In genomic region chr10:31921031-31921430, GRCh38 we compare ENCODE assay signal across 10 cellular contexts. TPM values are rescaled to one million over a fixed set of nuclear protein-coding genes. Genes with fewer than 3 reads are reported as not detected.
DNase-seq lines count a peak whose midpoint lies in the region; ATAC-seq and TF ChIP-seq lines count a peak whose summit lies in the region.
"Had no signal": no experiment of that assay in that cellular context is flagged by ENCODE, and none has a peak within 500 bp of the region (broad histone marks: within the 10 kb centered on the region; RNA-seq: fewer than 3 reads in every experiment).

No MANE protein-coding gene starts in this region.

- H3K36me3 ChIP-seq in GM06990 (ENCODE audit: control insufficient read depth, insufficient read depth, low read length), result no peaks in the 10 kb centered on the region

- peaks cover 3% of the 10 kb centered on the region for H3K9me3 Mint-ChIP-seq in activated CD8-positive, alpha-beta T cell treated with anti-CD3 and anti-CD28 coated beads for 36 hours

- H3K36me3 Mint-ChIP-seq in activated CD8-positive, alpha-beta T cell treated with anti-CD3 and anti-CD28 coated beads for 36 hours (ENCODE audit: low read depth), result peaks cover 2% of the 10 kb centered on the region

- POLR2A ChIA-PET in activated CD8-positive, alpha-beta T cell treated with anti-CD3 and anti-CD28 coated beads for 36 hours (lab: Charles Lee), result interaction anchor here (1.1 to 1.3 kb wide), 2 partner anchors 9 to 80 kb away, joined by 3 to 5 read pairs; no protein-coding TSS in a partner anchor

- peak; percentile 24 for DNase-seq in GM06990 (ENCODE audit: extremely low read depth, insufficient read length)
- peak; percentile 23 for DNase-seq in activated CD8-positive, alpha-beta T cell treated with anti-CD3 and anti-CD28 coated beads for 36 hours
- no peak for DNase-seq in stimulated activated CD4-positive, alpha-beta T cell treated with anti-CD3 and anti-CD28 coated beads, Interleukin-2, amount 100 ng/mL, for 48 hours
- no peak for DNase-seq in A172 (ENCODE audit: low spot score)
- DNase-seq in NCI-H526 (lab: John Stamatoyannopoulos, UW), result no peak
- no peak for DNase-seq in SW 1271 (lab: John Stamatoyannopoulos, UW)
- DNase-seq: amniotic stem cell had no signal

- CTCF ChIA-PET in activated CD8-positive, alpha-beta T cell treated with anti-CD3 and anti-CD28 coated beads for 36 hours (lab: Charles Lee), result no interaction called here

- no peak overlapping the region for H3K4me3 ChIP-seq in GM06990 (replicated peaks; ENCODE audit: low read depth, low read length)

- intact Hi-C loops in activated CD8-positive, alpha-beta T cell treated with anti-CD3 and anti-CD28 coated beads for 36 hours (cut with micrococcal nuclease), result no loop called here

- ATAC-seq in GM19397 (IDR thresholded peaks at IDR 0.05; ENCODE audit: unreplicated experiment) (peak; percentile 48), HG02981 (IDR thresholded peaks at IDR 0.05; ENCODE audit: unreplicated experiment) (peak; percentile 53)
- peak; percentile 71 for ATAC-seq in activated CD8-positive, alpha-beta T cell treated with anti-CD3 and anti-CD28 coated beads for 36 hours
- ATAC-seq: esophagus mucosa had no signal

- H3K27me3 Mint-ChIP-seq in activated CD8-positive, alpha-beta T cell treated with anti-CD3 and anti-CD28 coated beads for 36 hours, result no peaks in the 10 kb centered on the region

- peak overlapping the region; percentile 14 for H3K4me3 Mint-ChIP-seq in activated CD8-positive, alpha-beta T cell treated with anti-CD3 and anti-CD28 coated beads for 36 hours

- no peak for TF ChIP-seq CTCF in GM06990 (IDR thresholded peaks at IDR 0.05; ENCODE audit: insufficient read depth, low read length, poor library complexity, severe bottlenecking)
- no peak for TF ChIP-seq CTCF in activated CD8-positive, alpha-beta T cell treated with anti-CD3 and anti-CD28 coated beads for 36 hours (IDR thresholded peaks at IDR 0.05)

- peak overlapping the region; percentile 18 for H3K27ac Mint-ChIP-seq in activated CD8-positive, alpha-beta T cell treated with anti-CD3 and anti-CD28 coated beads for 36 hours

- peaks cover 48% of the 10 kb centered on the region for H3K4me1 Mint-ChIP-seq in activated CD8-positive, alpha-beta T cell treated with anti-CD3 and anti-CD28 coated beads for 36 hours (ENCODE audit: low read depth)

- H3K27me3 ChIP-seq in GM06990 (replicated peaks; ENCODE audit: control insufficient read depth, insufficient read depth, low read length), result no peaks in the 10 kb centered on the region

RNA-seq across cellular contexts. Expression of gene ARHGAP12, which starts 7.6 kb away (rescaled TPM):
- 1 to 10 TPM; 4.0 to 4.3 TPM for total RNA-seq in activated CD8-positive, alpha-beta T cell treated with anti-CD3 and anti-CD28 coated beads for 36 hours
- 40.0 and 49.6 TPM in 2 replicates for total RNA-seq in A172 (2014; rRNA removed; shearing (Covaris generic))

Comparison
In these comparisons a context has a peak if more than half of its experiments do, and no peak if none do; other contexts are left out.
1. DNase-seq: peak in GM06990 (single experiment) and activated CD8-positive, alpha-beta T cell treated with anti-CD3 and anti-CD28 coated beads for 36 hours (single experiment); none in stimulated activated CD4-positive, alpha-beta T cell treated with anti-CD3 and anti-CD28 coated beads, Interleukin-2, amount 100 ng/mL, for 48 hours (0 of 2), A172 (single experiment), NCI-H526 (0 of 2) and SW 1271 (0 of 2).
2. Peak in every context shown above with its lines, with median percentiles within 50 percentile points of each other: ATAC-seq.